In the genomic region with DNA sequence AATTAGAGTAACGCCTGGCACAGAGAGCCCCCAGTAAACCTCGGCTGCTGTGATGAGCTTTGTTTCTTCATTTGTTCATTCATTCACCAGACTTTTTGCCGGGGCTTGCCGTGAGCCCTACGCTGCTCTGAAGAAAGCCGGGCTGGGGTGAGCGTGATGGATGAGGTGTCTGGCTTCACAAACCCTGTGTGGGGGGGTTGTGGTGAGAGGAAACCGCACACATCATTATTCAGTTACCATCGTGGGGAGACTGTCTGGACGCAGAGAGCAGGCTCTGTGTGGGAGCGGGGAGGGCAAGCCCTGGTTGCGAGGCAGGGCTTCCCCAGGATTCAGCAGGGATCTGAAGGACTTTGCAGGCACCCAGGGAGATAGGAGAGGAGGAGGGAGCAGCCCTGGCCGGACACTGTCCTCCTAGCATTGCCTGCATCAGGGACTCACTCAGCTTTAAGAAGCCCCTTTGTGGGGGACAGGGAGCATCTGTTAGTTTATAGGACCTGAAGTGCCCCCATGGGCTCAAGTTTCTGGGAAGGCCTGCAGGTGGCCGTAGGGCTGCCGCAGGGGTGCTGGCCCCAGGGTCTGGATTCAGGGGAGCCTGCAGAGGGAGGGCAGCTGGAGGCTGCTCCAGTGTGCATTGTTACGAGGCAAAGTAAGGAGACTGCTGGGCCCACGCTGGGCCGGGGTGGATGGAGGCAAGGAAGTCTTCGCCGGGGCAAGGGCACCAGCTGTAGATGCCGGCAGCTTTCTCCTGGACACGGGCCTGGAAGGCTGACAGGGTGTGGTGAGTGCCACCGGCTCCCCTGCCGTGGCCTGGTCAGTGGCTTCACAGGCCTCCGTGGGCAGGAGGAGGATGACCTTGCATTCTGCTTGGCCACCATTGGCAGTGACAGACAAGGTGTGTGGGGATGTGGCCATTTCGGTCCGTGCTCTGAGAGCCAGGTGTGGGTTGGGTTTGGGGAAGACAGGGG, we compare ENCODE assay signal across 8 cellular contexts.
DNase-seq lines count a peak whose midpoint lies in the region; ATAC-seq and TF ChIP-seq lines count a peak whose summit lies in the region.

No MANE protein-coding gene starts in this region.

- H3K27me3 ChIP-seq in rectal smooth muscle tissue (ENCODE audit: control insufficient read depth, insufficient read depth, low read length) = no peaks in the 10 kb centered on the region

- no peaks in the 10 kb centered on the region for H3K36me3 ChIP-seq in rectal smooth muscle tissue (ENCODE audit: control insufficient read depth, insufficient read depth, low read length)

- ATAC-seq in HG02798 (IDR thresholded peaks at IDR 0.05; ENCODE audit: poor library complexity, unreplicated experiment) (peak; percentile 38), HG03095 (IDR thresholded peaks at IDR 0.05; ENCODE audit: unreplicated experiment) (no peak), HG03565 (IDR thresholded peaks at IDR 0.05; ENCODE audit: unreplicated experiment) (no peak), GM21786 (IDR thresholded peaks at IDR 0.05; ENCODE audit: unreplicated experiment) (no peak)

- H3K4me1 ChIP-seq in rectal smooth muscle tissue (ENCODE audit: control insufficient read depth, insufficient read depth, low read length) = peaks cover 86% of the 10 kb centered on the region

- H3K4me3 ChIP-seq in choroid plexus epithelial cell (ENCODE audit: low read depth, low read length) (no peak overlapping the region), rectal smooth muscle tissue (ENCODE audit: low read length) (peak overlapping the region; percentile 11)

- in situ Hi-C loops in ACHN (cut with HindIII; ENCODE audit: low pct_ligation_motif_present, low pct_unique_long_range_greater_than_20kb, low sequenced_read_pairs) = no loop called here

- peak; percentile 69 for DNase-seq in activated CD4-positive, CD25-positive, alpha-beta regulatory T cell treated with anti-CD3 and anti-CD28 coated beads, Interleukin-2, amount 50 U/mL, for 72 hours
- DNase-seq in choroid plexus epithelial cell (ENCODE audit: low read depth) (peak; percentile 87), ACHN (no peak)

- TF ChIP-seq CTCF in choroid plexus epithelial cell (conservative IDR thresholded peaks at IDR 0.05; ENCODE audit: low read depth, low read length) = no peak

- H3K9ac ChIP-seq in rectal smooth muscle tissue (ENCODE audit: low read length) = no peak overlapping the region

- H3K27ac ChIP-seq in rectal smooth muscle tissue (ENCODE audit: low read depth, low read length) = peak overlapping the region; percentile 89
